Comparison of ENCODE assay signal across 25 cellular contexts in genomic region chr20:11794525-11794924, GRCh38.
DNase-seq lines count a peak whose midpoint lies in the region; ATAC-seq and TF ChIP-seq lines count a peak whose summit lies in the region.
"Had no signal": no experiment of that assay in that cellular context is flagged by ENCODE, and none has a peak within 500 bp of the region (broad histone marks: within the 10 kb centered on the region; RNA-seq: fewer than 3 reads in every experiment).

No MANE protein-coding gene starts in this region.

- no peak overlapping the region for H2BK15ac ChIP-seq in IMR-90 (ENCODE audit: low read depth, low read length)

- H4K5ac ChIP-seq in IMR-90 (ENCODE audit: low read depth, low read length): no peak overlapping the region

- TF ChIP-seq RAD21 in IMR-90 (IDR thresholded peaks at IDR 0.05; ENCODE audit: low read length) (no peak), Ishikawa (IDR thresholded peaks at IDR 0.05; ENCODE audit: low read depth) (no peak)

- POLR2A ChIA-PET in IMR-90 (lab: Charles Lee; ENCODE audit: unreplicated experiment): interaction anchor here (0.7 kb wide), 2 partner anchors 12 to 1155 kb away, joined by 3 read pairs; no protein-coding TSS in a partner anchor

- no peaks in the 10 kb centered on the region for H3K9me1 ChIP-seq in IMR-90 (ENCODE audit: insufficient read depth, low read length)

- H2BK20ac ChIP-seq in IMR-90 (ENCODE audit: low read depth, low read length): no peak overlapping the region

- BruUV-seq in IMR-90 (replicated peaks; lab: Mats Ljungman, UMichigan): no TSS peak

- H3K27ac Mint-ChIP-seq in type B pancreatic cell: peak overlapping the region; percentile 27
- H3K27ac Mint-ChIP-seq: CD14-positive monocyte; CD4-positive, alpha-beta memory T cell; CD4-positive, CD25-positive, alpha-beta regulatory T cell; CD8-positive, alpha-beta memory T cell had no signal

- no peak for DNase-seq in IMR-90
- peak in 1 of 2 donors; percentile 60 for DNase-seq in trophoblast cell
- DNase-seq in type B pancreatic cell (ENCODE audit: extremely low spot score, unreplicated experiment): no peak
- no peak for DNase-seq in NCI-H526 treated with DMSO at 0.1 percent for 48 hours (lab: John Stamatoyannopoulos, UW)
- DNase-seq in WERI-Rb-1: no peak
- DNase-seq in stimulated activated CD4-positive, alpha-beta T cell treated with anti-CD3 and anti-CD28 coated beads, Interleukin-1b, Interleukin-23, amount 100 ng/mL, for 48 hours: no peak
- DNase-seq: 8988T; ACHN; BE2C; C1 segment of cervical spinal cord; CD4-positive, alpha-beta memory T cell; CD4-positive, CD25-positive, alpha-beta regulatory T cell; CD8-positive, alpha-beta memory T cell; COR-L47; DMS 273 treated with DMSO at 0.1 percent for 48 hours; DMS153; DMS53; DMS79; DND-41; EL; GDM1 had no signal

- H2BK5ac ChIP-seq in IMR-90 (ENCODE audit: low read depth, low read length, poor library complexity, severe bottlenecking) (no peak overlapping the region), trophoblast cell (ENCODE audit: low read depth, low read length, poor library complexity) (no peak overlapping the region)

- dilution Hi-C loops in IMR-90 (cut with HindIII; ENCODE audit: low sequenced_read_pairs, unreplicated experiment): no loop called here

- H3K36me3 ChIP-seq in IMR-90 (ENCODE audit: control insufficient read depth, insufficient read depth, low read length): no peaks in the 10 kb centered on the region
- no peaks in the 10 kb centered on the region for H3K36me3 ChIP-seq in trophoblast cell (ENCODE audit: control insufficient read depth in 1 of 2, insufficient read depth in 2 of 2, low read length in 2 of 2)
- no peaks in the 10 kb centered on the region for H3K36me3 ChIP-seq in WERI-Rb-1
- H3K36me3 ChIP-seq: BE2C, BLaER1 had no signal

- H2AFZ ChIP-seq in IMR-90 (replicated peaks; ENCODE audit: low read length, poor library complexity) (no peak overlapping the region), trophoblast cell (ENCODE audit: insufficient read depth, low read length, poor library complexity) (no peak overlapping the region)

- H3K4me2 ChIP-seq in IMR-90 (ENCODE audit: low read depth, low read length) (no peak overlapping the region), trophoblast cell (ENCODE audit: low read length) (no peak overlapping the region)
- H3K4me2 ChIP-seq: BLaER1 had no signal

- intact Hi-C loops in IMR-90 (cut with micrococcal nuclease): no loop called here

- peaks cover 2% of the 10 kb centered on the region for H3K79me2 ChIP-seq in trophoblast cell (ENCODE audit: control insufficient read depth, insufficient read depth, low read length, poor library complexity)

- H3K9me3 ChIP-seq in IMR-90 (ENCODE audit: control insufficient read depth, insufficient read depth, low read length) (no peaks in the 10 kb centered on the region), trophoblast cell (ENCODE audit: insufficient read depth, low read depth, low read length) (no peaks in the 10 kb centered on the region), WERI-Rb-1 (ENCODE audit: severe bottlenecking) (no peaks in the 10 kb centered on the region)
- H3K9me3 ChIP-seq: BE2C, BLaER1 had no signal

- H3K14ac ChIP-seq in IMR-90 (replicated peaks; ENCODE audit: low read depth, low read length): no peak overlapping the region
- peak overlapping the region; percentile 11 for H3K14ac ChIP-seq in trophoblast cell (ENCODE audit: low read length)

- H3K4ac ChIP-seq in IMR-90 (ENCODE audit: low read depth, low read length): no peak overlapping the region
- H3K4ac ChIP-seq in trophoblast cell (ENCODE audit: low read depth, low read length): no peak overlapping the region

- H3K27ac ChIP-seq in IMR-90 (ENCODE audit: insufficient read depth, low read length): no peak overlapping the region
- no peak overlapping the region for H3K27ac ChIP-seq in trophoblast cell (ENCODE audit: low read depth, low read length)
- no peak overlapping the region for H3K27ac ChIP-seq in WERI-Rb-1
- H3K27ac ChIP-seq: BLaER1 had no signal

- H4K8ac ChIP-seq in IMR-90 (ENCODE audit: low read depth in 2 of 2, low read length in 2 of 2) (no peak overlapping the region), trophoblast cell (ENCODE audit: low read depth, low read length) (no peak overlapping the region)

- no peak overlapping the region for H3K4me3 Mint-ChIP-seq in type B pancreatic cell
- H3K4me3 Mint-ChIP-seq: CD14-positive monocyte; CD4-positive, alpha-beta memory T cell; CD4-positive, CD25-positive, alpha-beta regulatory T cell; CD8-positive, alpha-beta memory T cell had no signal

- H2AK5ac ChIP-seq in IMR-90 (ENCODE audit: low read depth, low read length) (no peak overlapping the region), trophoblast cell (ENCODE audit: low read length) (no peak overlapping the region)

- no peak overlapping the region for H4K12ac ChIP-seq in trophoblast cell (ENCODE audit: low read depth, low read length)

- no peak overlapping the region for H2AK9ac ChIP-seq in IMR-90 (replicated peaks; ENCODE audit: low read depth, low read length, poor library complexity)

- no peak overlapping the region for H3K23ac ChIP-seq in IMR-90 (ENCODE audit: low read depth, low read length)
- no peak overlapping the region for H3K23ac ChIP-seq in trophoblast cell (ENCODE audit: low read length)

- in situ Hi-C loops in IMR-90 (cut with MboI; ENCODE audit: low sequenced_read_pairs): no loop called here

- no peak overlapping the region for H3K56ac ChIP-seq in IMR-90 (ENCODE audit: extremely low read depth, insufficient read depth, low read length)

- H2BK12ac ChIP-seq in trophoblast cell (ENCODE audit: low read length): peak overlapping the region; percentile 18

- H3K4me3 ChIP-seq in IMR-90 (ENCODE audit: insufficient read depth, low read depth, low read length): no peak overlapping the region
- H3K4me3 ChIP-seq in trophoblast cell (ENCODE audit: low read depth, low read length): no peak overlapping the region
- H3K4me3 ChIP-seq in WERI-Rb-1 (ENCODE audit: low read depth, low read length): no peak overlapping the region
- H3K4me3 ChIP-seq: BLaER1, GM12878 had no signal

- H3K36me3 Mint-ChIP-seq in type B pancreatic cell: peaks cover 3% of the 10 kb centered on the region
- H3K36me3 Mint-ChIP-seq: CD14-positive monocyte; CD4-positive, alpha-beta memory T cell; CD4-positive, CD25-positive, alpha-beta regulatory T cell; CD8-positive, alpha-beta memory T cell had no signal

- ATAC-seq in IMR-90 (ENCODE audit: low read depth): no peak
- ATAC-seq: GM12878 had no signal

- H3K18ac ChIP-seq in IMR-90 (ENCODE audit: low read depth, low read length): no peak overlapping the region
- no peak overlapping the region for H3K18ac ChIP-seq in trophoblast cell (ENCODE audit: low read length)

- 92% methylated on average over 2 of the region's 3 CpGs; no CpG with 5 or more reads in 1 of the 2 experiments for WGBS in IMR-90 (ENCODE audit: extremely low coverage in 2 of 2, insufficient read length in 1 of 2), 2 experiments
- no CpG with 5 or more reads among the region's 3 CpGs for WGBS in trophoblast cell (ENCODE audit: extremely low coverage, insufficient coverage, insufficient read length)

- TF ChIP-seq POLR2A in IMR-90 (IDR thresholded peaks at IDR 0.05; ENCODE audit: low read depth, low read length): no peak

- H3K27me3 ChIP-seq in IMR-90 (ENCODE audit: control insufficient read depth, insufficient read depth, low read length) (no peaks in the 10 kb centered on the region), trophoblast cell (ENCODE audit: insufficient read depth, low read length) (no peaks in the 10 kb centered on the region), WERI-Rb-1 (ENCODE audit: insufficient read depth, low read depth, severe bottlenecking) (no peaks in the 10 kb centered on the region)
- H3K27me3 ChIP-seq: BE2C, BLaER1 had no signal

- H4K20me1 ChIP-seq in IMR-90 (ENCODE audit: insufficient read depth, low read length): no peaks in the 10 kb centered on the region
- H4K20me1 ChIP-seq: BLaER1 had no signal

- peaks cover 23% of the 10 kb centered on the region for H3K9me3 Mint-ChIP-seq in type B pancreatic cell

- H3K27me3 Mint-ChIP-seq in type B pancreatic cell: no peaks in the 10 kb centered on the region
- H3K27me3 Mint-ChIP-seq: CD4-positive, alpha-beta memory T cell; CD4-positive, CD25-positive, alpha-beta regulatory T cell; CD8-positive, alpha-beta memory T cell had no signal

- H2BK120ac ChIP-seq in IMR-90 (ENCODE audit: low read depth, low read length) (no peak overlapping the region), trophoblast cell (ENCODE audit: insufficient read depth, low read length, poor library complexity) (no peak overlapping the region)

- no peak for TF ChIP-seq EP300 in Ishikawa (IDR thresholded peaks at IDR 0.05; ENCODE audit: borderline replicate concordance)

- peaks cover 75% of the 10 kb centered on the region for H3K4me1 Mint-ChIP-seq in type B pancreatic cell (ENCODE audit: unreplicated experiment)
- H3K4me1 Mint-ChIP-seq: CD4-positive, alpha-beta memory T cell; CD4-positive, CD25-positive, alpha-beta regulatory T cell; CD8-positive, alpha-beta memory T cell had no signal

- TF ChIP-seq CTCF in IMR-90 (conservative IDR thresholded peaks at IDR 0.05; ENCODE audit: low read depth, low read length) (no peak), type B pancreatic cell (conservative IDR thresholded peaks at IDR 0.05) (no peak), WERI-Rb-1 (IDR thresholded peaks at IDR 0.05; ENCODE audit: low read depth, low read length) (no peak)

- CTCF ChIA-PET in IMR-90 (lab: Yijun Ruan, JAX): no interaction called here

- H3K79me1 ChIP-seq in IMR-90 (ENCODE audit: low read depth in 1 of 2, low read length in 2 of 2): no peaks in the 10 kb centered on the region
- H3K79me1 ChIP-seq in trophoblast cell (ENCODE audit: low read length): peaks cover 28% of the 10 kb centered on the region

- H3K4me1 ChIP-seq in IMR-90 (ENCODE audit: control insufficient read depth, insufficient read depth, low read length) (peaks cover 2% of the 10 kb centered on the region; the same call in 1 of the 2 replicates), trophoblast cell (ENCODE audit: control insufficient read depth in 1 of 2, insufficient read depth in 2 of 2, low read length in 2 of 2) (peaks cover 10 to 17% of the 10 kb centered on the region in 2 experiments)
- H3K4me1 ChIP-seq: BE2C, BLaER1 had no signal

- H4K91ac ChIP-seq in IMR-90 (ENCODE audit: insufficient read depth, low read depth, low read length) (no peak overlapping the region), trophoblast cell (ENCODE audit: low read depth, low read length) (peak overlapping the region; percentile 8)

- H3K9ac ChIP-seq in IMR-90 (ENCODE audit: low read depth, low read length): no peak overlapping the region
- H3K9ac ChIP-seq in trophoblast cell (ENCODE audit: low read length): no peak overlapping the region
- H3K9ac ChIP-seq: BLaER1 had no signal

TF ChIP-seq in IMR-90, 13 proteins besides CTCF, POLR2A, EP300 and RAD21:
- TF ChIP-seq CEBPB (IDR thresholded peaks at IDR 0.05; ENCODE audit: low read depth, low read length) (peak; percentile 75), MAFK (IDR thresholded peaks at IDR 0.05; ENCODE audit: low read depth, low read length) (no peak)
TF ChIP-seq in IMR-90: peak in this region for 1.
